Comparison of ENCODE assay signal across 25 cellular contexts in genomic region chr7:1733908-1734252, GRCh38.
"Had no signal": no experiment of that assay in that cellular context is flagged by ENCODE, and none has a peak within 500 bp of the region (broad histone marks: within the 10 kb centered on the region; RNA-seq: fewer than 3 reads in every experiment).

No MANE protein-coding gene starts in this region.

- DNase-seq: naive B cell; naive thymus-derived CD8-positive, alpha-beta T cell; nephron progenitor cell; occipital lobe; ovary; posterior cingulate gyrus; right lobe of liver; sigmoid colon; small intestine; stimulated activated CD4-positive, alpha-beta T cell treated with anti-CD3 and anti-CD28 coated beads, Interleukin-15, amount 100 ng/mL, for 24 hours; stimulated activated CD4-positive, alpha-beta T cell treated with anti-CD3 and anti-CD28 coated beads, Interleukin-4, amount 100 ng/mL, for 1 hour; stimulated activated CD4-positive, alpha-beta T cell treated with anti-CD3 and anti-CD28 coated beads, Interleukin-4, amount 100 ng/mL, for 4 hours; stimulated activated CD8-positive, alpha-beta memory T cell treated with anti-CD3 and anti-CD28 coated beads, Interleukin-4, amount 100 ng/mL, for 48 hours; stimulated activated naive CD4-positive, alpha-beta T cell; stimulated activated naive CD8-positive, alpha-beta T cell treated with anti-CD3 and anti-CD28 coated beads, Interleukin-15, amount 100 ng/mL, for 72 hours; stimulated activated naive CD8-positive, alpha-beta T cell treated with anti-CD3 and anti-CD28 coated beads, Interleukin-15, Interleukin-2, amounts not matched to agents 100 U/mL and 50 U/mL, for 24 hours; substantia nigra; testis; tibial artery; transverse colon; upper lobe of right lung; uterus had no signal

- H3K27me3 ChIP-seq: ovary, right lobe of liver, testis, uterus had no signal

- H3K27ac ChIP-seq: ovary, parathyroid adenoma, prostate gland, right lobe of liver, sigmoid colon, suprapubic skin, testis, tibial artery, transverse colon, upper lobe of right lung, uterus had no signal

- H3K36me3 ChIP-seq: ovary, prostate gland, right lobe of liver, sigmoid colon, suprapubic skin, tibial artery, transverse colon, upper lobe of right lung, uterus had no signal

- ATAC-seq: naive thymus-derived CD8-positive, alpha-beta T cell; right lobe of liver; stimulated activated naive CD8-positive, alpha-beta T cell treated with anti-CD3 and anti-CD28 coated beads, Interleukin-15, amount 100 ng/mL, for 72 hours; stimulated activated naive CD8-positive, alpha-beta T cell treated with anti-CD3 and anti-CD28 coated beads, Interleukin-15, Interleukin-2, amounts not matched to agents 100 U/mL and 50 U/mL, for 24 hours; upper lobe of right lung had no signal

- H3K4me1 ChIP-seq: parathyroid adenoma, prostate gland, right lobe of liver, sigmoid colon, suprapubic skin, testis, tibial artery, transverse colon, upper lobe of right lung, uterus had no signal

- H3K4me3 ChIP-seq: ovary, prostate gland, right lobe of liver, sigmoid colon, suprapubic skin, testis, tibial artery, transverse colon, upper lobe of right lung, uterus had no signal

- H3K9ac ChIP-seq: parathyroid adenoma had no signal

- H3K9me3 ChIP-seq: prostate gland, right lobe of liver, testis had no signal
